1 cellular context compared by ENCODE assay signal in the genomic region with DNA sequence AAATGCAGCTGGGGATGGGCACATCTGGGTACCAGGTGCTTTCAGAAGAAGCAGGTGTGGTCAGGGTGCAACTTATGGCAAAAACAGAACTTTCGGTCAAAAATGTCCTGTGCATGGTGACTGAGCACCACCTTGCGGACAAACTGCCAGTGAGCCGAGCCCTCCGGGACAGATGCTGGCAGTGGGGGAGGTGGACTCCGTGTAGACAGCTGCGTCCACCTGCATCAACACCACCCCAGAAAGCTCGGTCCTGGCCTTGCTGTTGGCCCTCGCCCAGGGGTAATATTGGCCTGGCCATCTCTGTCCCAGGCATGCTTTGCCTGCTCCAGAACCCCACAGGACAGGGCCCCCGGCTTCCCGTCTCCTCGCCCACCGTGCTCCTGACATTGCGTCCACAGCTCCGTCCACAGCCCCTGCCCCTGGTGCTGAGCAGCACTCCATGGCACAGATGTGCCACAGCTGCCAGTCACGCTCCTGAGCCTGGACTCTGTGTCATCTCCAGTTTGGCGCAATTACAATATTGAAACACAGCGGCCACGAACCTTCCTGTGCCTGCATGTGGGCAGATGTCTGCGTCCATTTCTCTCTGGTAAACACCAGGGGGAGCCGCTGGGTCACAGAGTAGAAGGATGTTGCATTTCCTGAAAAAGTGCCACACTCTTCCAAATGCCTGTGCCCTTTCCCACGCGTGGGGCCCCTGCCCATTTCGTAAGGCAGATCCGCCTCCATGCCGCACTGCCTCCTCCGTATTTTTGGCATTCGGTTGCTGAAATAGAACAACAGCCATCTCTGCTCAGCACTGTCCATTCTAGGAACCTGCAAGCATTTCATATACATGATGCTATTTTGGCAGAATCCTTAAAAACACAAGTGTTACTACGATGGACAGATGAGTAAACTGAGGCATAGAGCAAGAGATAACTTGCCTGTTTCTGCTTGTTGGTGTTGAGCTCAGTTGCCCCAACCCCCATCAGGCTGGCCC.
TF ChIP-seq lines count a peak whose summit lies in the region.

No MANE protein-coding gene starts in this region.

TF ChIP-seq in K562, 482 proteins besides CTCF, POLR2A, EP300 and RAD21 (continued from another document and continues in another):
- TF ChIP-seq ZNF318 (IDR thresholded peaks at IDR 0.05; ENCODE audit: borderline replicate concordance in 1 of 2, low read depth in 1 of 2) (no peak), ZNF384 (IDR thresholded peaks at IDR 0.05; ENCODE audit: low read depth, low read length) (peak; percentile 8; the same call in 1 of the 2 replicates), ZNF561 (CRISPR knock-in tag; conservative IDR thresholded peaks at IDR 0.05) (no peak), STAT5A (IDR thresholded peaks at IDR 0.05; ENCODE audit: borderline replicate concordance, low read length) (no peak), RBM22 (IDR thresholded peaks at IDR 0.05; ENCODE audit: low read depth, low read length, poor library complexity, severe bottlenecking) (no peak), MED1 (CRISPR knock-in tag; IDR thresholded peaks at IDR 0.05; ENCODE audit: borderline replicate concordance) (no peak), KDM4B (IDR thresholded peaks at IDR 0.05; ENCODE audit: borderline replicate concordance in 2 of 2, low read depth in 1 of 2) (no peak), ATF3 (IDR thresholded peaks at IDR 0.05) (no peak), ATF3 (CRISPR knock-in tag; conservative IDR thresholded peaks at IDR 0.05) (no peak), ZNF354B (CRISPR knock-in tag; IDR thresholded peaks at IDR 0.05) (no peak), ZNF263 (CRISPR knock-in tag; IDR thresholded peaks at IDR 0.05; ENCODE audit: borderline replicate concordance) (0 out of 2 replicates have a peak, but pooled peaks have one; percentile 30), ZNF655 (CRISPR knock-in tag; IDR thresholded peaks at IDR 0.05) (no peak), FOXO4 (CRISPR knock-in tag; IDR thresholded peaks at IDR 0.05) (no peak), BCLAF1 (IDR thresholded peaks at IDR 0.05; ENCODE audit: borderline replicate concordance in 1 of 2, control insufficient read depth in 1 of 2, low read depth in 2 of 2, low read length in 1 of 2) (no peak), SPI1 (IDR thresholded peaks at IDR 0.05; ENCODE audit: borderline replicate concordance, low read depth, low read length) (no peak), SIRT6 (IDR thresholded peaks at IDR 0.05; ENCODE audit: low read depth, low read length) (no peak), ZNF695 (CRISPR knock-in tag; IDR thresholded peaks at IDR 0.05) (no peak), ZBTB5 (IDR thresholded peaks at IDR 0.05) (no peak), ETV5 (CRISPR knock-in tag; IDR thresholded peaks at IDR 0.05; ENCODE audit: low read depth) (no peak), GABPA (tag; conservative IDR thresholded peaks at IDR 0.05; ENCODE audit: low read depth) (no peak), NBN (IDR thresholded peaks at IDR 0.05; ENCODE audit: low read depth) (no peak), ZNF589 (CRISPR knock-in tag; IDR thresholded peaks at IDR 0.05; ENCODE audit: low read depth) (no peak), HDAC8 (tag; IDR thresholded peaks at IDR 0.05) (no peak), POLR2AphosphoS5 (IDR thresholded peaks at IDR 0.05; ENCODE audit: control insufficient read depth, insufficient read depth, low read depth, low read length) (no peak), MBD2 (IDR thresholded peaks at IDR 0.05; ENCODE audit: borderline replicate concordance, low read depth) (no peak), PKNOX1 (IDR thresholded peaks at IDR 0.05) (no peak)
- TF ChIP-seq, protein P1, sequence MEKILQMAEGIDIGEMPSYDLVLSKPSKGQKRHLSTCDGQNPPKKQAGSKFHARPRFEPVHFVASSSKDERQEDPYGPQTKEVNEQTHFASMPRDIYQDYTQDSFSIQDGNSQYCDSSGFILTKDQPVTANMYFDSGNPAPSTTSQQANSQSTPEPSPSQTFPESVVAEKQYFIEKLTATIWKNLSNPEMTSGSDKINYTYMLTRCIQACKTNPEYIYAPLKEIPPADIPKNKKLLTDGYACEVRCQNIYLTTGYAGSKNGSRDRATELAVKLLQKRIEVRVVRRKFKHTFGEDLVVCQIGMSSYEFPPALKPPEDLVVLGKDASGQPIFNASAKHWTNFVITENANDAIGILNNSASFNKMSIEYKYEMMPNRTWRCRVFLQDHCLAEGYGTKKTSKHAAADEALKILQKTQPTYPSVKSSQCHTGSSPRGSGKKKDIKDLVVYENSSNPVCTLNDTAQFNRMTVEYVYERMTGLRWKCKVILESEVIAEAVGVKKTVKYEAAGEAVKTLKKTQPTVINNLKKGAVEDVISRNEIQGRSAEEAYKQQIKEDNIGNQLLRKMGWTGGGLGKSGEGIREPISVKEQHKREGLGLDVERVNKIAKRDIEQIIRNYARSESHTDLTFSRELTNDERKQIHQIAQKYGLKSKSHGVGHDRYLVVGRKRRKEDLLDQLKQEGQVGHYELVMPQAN (IDR thresholded peaks at IDR 0.05; ENCODE audit: borderline replicate concordance): no peak; the same call in 1 of the 2 replicates
